22 cellular contexts compared by ENCODE assay signal in the genomic region with DNA sequence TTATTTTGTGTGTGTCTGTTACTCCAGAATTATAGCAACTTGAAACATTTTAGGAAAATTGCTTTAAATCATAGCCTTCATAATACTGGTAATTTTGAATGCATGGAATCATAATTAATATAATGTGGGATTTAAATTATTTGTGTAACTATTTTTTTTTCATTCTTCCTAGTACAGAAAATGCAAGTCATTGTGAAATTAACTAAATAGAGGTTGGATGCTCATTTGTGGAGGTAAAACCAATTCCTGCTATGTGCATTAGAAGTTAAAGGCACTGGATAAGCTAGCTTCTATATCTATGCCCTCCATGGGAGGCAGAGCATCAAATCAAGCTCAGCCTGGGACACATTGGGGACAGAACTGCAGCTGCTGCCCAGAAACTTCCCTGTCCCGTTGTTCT.
"Had no signal": no experiment of that assay in that cellular context is flagged by ENCODE, and none has a peak within 500 bp of the region (broad histone marks: within the 10 kb centered on the region; RNA-seq: fewer than 3 reads in every experiment).

No MANE protein-coding gene starts in this region.

- H3K4me1 ChIP-seq: lower lobe of right lung, parathyroid adenoma, suprapubic skin, transverse colon, upper lobe of right lung, vagina had no signal

- H3K9me3 ChIP-seq: lower lobe of right lung, mucosa of descending colon, suprapubic skin, transverse colon, upper lobe of right lung, vagina had no signal

- H3K79me2 ChIP-seq: parathyroid adenoma had no signal

- DNase-seq: dorsolateral prefrontal cortex; effector CD4-positive, alpha-beta T cell; hypothalamus; left ventricle myocardium superior; lower lobe of right lung; mucosa of descending colon; naive B cell; occipital lobe; stimulated activated CD4-positive, alpha-beta T cell treated with anti-CD3 and anti-CD28 coated beads, Interleukin-12 subunit alpha, Interleukin-12 subunit beta, amount 100 ng/mL, for 4 hours; stimulated activated CD4-positive, alpha-beta T cell treated with anti-CD3 and anti-CD28 coated beads, Interleukin-1b, Interleukin-23, amount 100 ng/mL, for 48 hours; stimulated activated CD4-positive, alpha-beta T cell treated with anti-CD3 and anti-CD28 coated beads, Interleukin-4, amount 100 ng/mL, for 1 hour; stimulated activated CD8-positive, alpha-beta memory T cell treated with anti-CD3 and anti-CD28 coated beads, Interleukin-4, amount 100 ng/mL, for 48 hours; stimulated activated naive CD4-positive, alpha-beta T cell; stimulated activated naive CD8-positive, alpha-beta T cell treated with anti-CD3 and anti-CD28 coated beads, Interleukin-15, amount 100 ng/mL, for 72 hours; transverse colon; upper lobe of right lung had no signal

- H3K9ac ChIP-seq: parathyroid adenoma had no signal

- ATAC-seq: left ventricle myocardium superior; lower lobe of right lung; mucosa of descending colon; natural killer cell treated with Interleukin-12 subunit alpha and Interleukin-12 subunit beta and Interleukin-15 and Interleukin-18, amount 100 ng/mL, for 72 hours; sciatic nerve; stimulated activated naive CD8-positive, alpha-beta T cell treated with anti-CD3 and anti-CD28 coated beads, Interleukin-15, amount 100 ng/mL, for 72 hours; upper lobe of right lung had no signal

- H3K4me3 ChIP-seq: dorsolateral prefrontal cortex, lower lobe of right lung, mucosa of descending colon, smooth muscle cell, suprapubic skin, transverse colon, upper lobe of right lung, vagina had no signal

- H3K36me3 ChIP-seq: lower lobe of right lung, suprapubic skin, transverse colon, upper lobe of right lung, vagina had no signal

- H2AFZ ChIP-seq: parathyroid adenoma had no signal

- H3K27me3 ChIP-seq: dorsolateral prefrontal cortex, suprapubic skin, transverse colon, upper lobe of right lung, vagina had no signal

- H3K27ac ChIP-seq: dorsolateral prefrontal cortex, lower lobe of right lung, parathyroid adenoma, suprapubic skin, transverse colon, upper lobe of right lung, vagina had no signal

- H3K4me2 ChIP-seq: smooth muscle cell had no signal
